In the genomic region with DNA sequence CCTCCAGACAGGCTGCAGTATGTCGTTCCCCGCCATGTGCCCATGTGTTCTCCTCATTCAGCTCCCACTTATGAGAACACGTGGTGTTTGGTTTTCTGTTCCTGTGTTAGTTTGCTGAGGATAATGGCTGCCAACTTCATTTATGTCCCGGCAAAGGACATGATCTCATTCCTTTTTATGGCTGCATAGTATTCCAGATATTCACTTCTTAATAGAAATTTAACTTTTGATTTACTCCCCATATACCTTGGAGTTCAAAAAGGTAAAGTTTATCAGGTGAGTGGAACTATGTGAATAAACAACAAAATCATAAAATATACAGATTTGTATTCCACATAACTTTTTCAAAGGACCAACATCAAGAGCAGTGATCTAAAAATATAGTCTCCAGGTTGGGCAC, we compare ENCODE assay signal across 8 cellular contexts.
"Had no signal": no experiment of that assay in that cellular context is flagged by ENCODE, and none has a peak within 500 bp of the region (broad histone marks: within the 10 kb centered on the region; RNA-seq: fewer than 3 reads in every experiment).

No MANE protein-coding gene starts in this region.

- DNase-seq: GDM1, GF-D8 had no signal

- H3K4me3 ChIP-seq: GM12878 had no signal

- FAIRE-seq: G401.6, GM12878, GM12891, GM12892, GM18507, GM19239 had no signal

- ATAC-seq: GM12878 had no signal
